In the genomic region with DNA sequence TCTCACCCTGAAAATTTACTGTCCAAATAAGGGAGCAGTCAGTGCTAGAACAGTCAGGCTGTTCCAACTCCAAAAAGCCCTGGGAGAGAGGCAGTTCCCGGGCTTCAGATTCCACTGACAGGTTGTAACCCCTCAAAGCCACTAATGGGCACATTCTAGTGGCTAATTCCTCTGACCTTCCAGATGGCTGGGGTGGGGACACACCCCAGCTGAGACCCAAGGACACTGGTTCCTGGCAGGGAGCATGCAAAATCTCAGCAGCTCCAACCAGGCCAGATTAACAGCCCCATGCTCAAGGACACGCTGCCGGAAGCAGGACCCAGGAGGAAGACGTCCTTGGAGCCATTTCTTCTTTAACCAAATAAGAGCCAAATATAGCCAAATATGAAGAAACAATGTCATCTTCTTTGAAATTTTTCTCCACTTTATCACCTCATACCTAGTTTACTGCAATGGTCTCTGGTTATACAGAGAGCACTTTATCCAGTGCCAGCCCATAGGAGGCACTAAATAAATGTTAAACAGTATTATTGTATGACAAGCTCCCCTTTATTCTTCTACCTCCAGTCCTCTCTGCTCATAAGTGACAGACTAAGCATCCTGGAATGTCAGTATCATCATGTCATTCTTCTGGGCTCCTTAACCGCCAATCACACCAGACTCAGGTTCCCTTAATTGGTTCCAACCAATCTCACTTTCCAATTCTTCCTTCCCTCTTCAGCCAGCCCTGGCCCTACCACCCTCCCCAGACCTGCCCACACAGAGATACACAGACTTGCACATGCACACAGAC, we compare ENCODE assay signal across 13 cellular contexts.
DNase-seq lines count a peak whose midpoint lies in the region; ATAC-seq and TF ChIP-seq lines count a peak whose summit lies in the region.
"Had no signal": no experiment of that assay in that cellular context is flagged by ENCODE, and none has a peak within 500 bp of the region (broad histone marks: within the 10 kb centered on the region; RNA-seq: fewer than 3 reads in every experiment).

No MANE protein-coding gene starts in this region.

- no peak for TF ChIP-seq EP300 in tibial nerve (IDR thresholded peaks at IDR 0.05)

- DNase-seq in Peyer's patch (no peak), esophagus squamous epithelium (lab: John Stamatoyannopoulos, UW) (no peak), myocyte (ENCODE audit: low read depth) (peak; percentile 94), tibial nerve (ENCODE audit: low spot score in 2 of 2) (no peak), A172 (ENCODE audit: low spot score) (no peak), NCI-H2227 (lab: John Stamatoyannopoulos, UW; ENCODE audit: unreplicated experiment) (no peak)
- no peak for DNase-seq in activated CD4-positive, alpha-beta T cell treated with anti-CD3 and anti-CD28 coated beads, Interleukin-2, amount 50 U/mL, for 48 hours
- DNase-seq: activated T-cell treated with anti-CD3 and anti-CD28 coated beads, Interleukin-2, amount 50 U/mL, for 1 hour; anterior cingulate cortex had no signal

- 71 to 74% methylated on average over 5 of the region's 5 CpGs for WGBS in esophagus squamous epithelium, 2 donors
- WGBS in tibial nerve, 2 donors, result 41 to 49% methylated on average over 5 of the region's 5 CpGs

- intact Hi-C loops in esophagus squamous epithelium (cut with DNase I), result no loop called here

- H3K27ac ChIP-seq in Peyer's patch (peak overlapping the region in 3 of 4 donors; percentile 25 to 79 (median 49)), esophagus squamous epithelium (peak overlapping the region in 3 of 4 donors; percentile 84 to 93 (median 86)), tibial nerve (peak overlapping the region in 3 of 4 donors; percentile 37 to 66 (median 55))
- H3K27ac ChIP-seq: BLaER1 treated with 17β-estradiol and CSF1 and Interleukin-3, amounts not matched to agents 10 nM and 100 nM had no signal

- TF ChIP-seq POLR2A in Peyer's patch (IDR thresholded peaks at IDR 0.05) (no peak), esophagus squamous epithelium (IDR thresholded peaks at IDR 0.05) (no peak), tibial nerve (IDR thresholded peaks at IDR 0.05) (no peak)

- ATAC-seq in GM21447 (IDR thresholded peaks at IDR 0.05; ENCODE audit: unreplicated experiment), result no peak
- ATAC-seq: activated CD4-positive, CD25-positive, alpha-beta regulatory T cell treated with anti-CD3 and anti-CD28 coated beads, Interleukin-2, amount 50 U/mL, for 24 hours; HCT116 had no signal

- H3K4me3 ChIP-seq in Peyer's patch, result no peak overlapping the region
- no peak overlapping the region for H3K4me3 ChIP-seq in esophagus squamous epithelium
- H3K4me3 ChIP-seq in tibial nerve, result no peak overlapping the region
- H3K4me3 ChIP-seq: BLaER1 treated with 17β-estradiol and CSF1 and Interleukin-3, amounts not matched to agents 10 nM and 100 nM had no signal

- H3K27me3 ChIP-seq in Peyer's patch (no peaks in the 10 kb centered on the region), esophagus squamous epithelium (no peaks in the 10 kb centered on the region), tibial nerve (no peaks in the 10 kb centered on the region)
- H3K27me3 ChIP-seq: BLaER1 treated with 17β-estradiol and CSF1 and Interleukin-3, amounts not matched to agents 10 nM and 100 nM had no signal

- H3K36me3 ChIP-seq in Peyer's patch (no peaks in the 10 kb centered on the region), esophagus squamous epithelium (no peaks in the 10 kb centered on the region), tibial nerve (peaks cover 0 to 4% (median 0%) of the 10 kb centered on the region in 3 donors)
- H3K36me3 ChIP-seq: BLaER1 treated with 17β-estradiol and CSF1 and Interleukin-3, amounts not matched to agents 10 nM and 100 nM had no signal

- H3K9me3 ChIP-seq in Peyer's patch, result no peaks in the 10 kb centered on the region
- H3K9me3 ChIP-seq in esophagus squamous epithelium, result no peaks in the 10 kb centered on the region
- H3K9me3 ChIP-seq in tibial nerve, result no peaks in the 10 kb centered on the region
- H3K9me3 ChIP-seq: BLaER1 treated with 17β-estradiol and CSF1 and Interleukin-3, amounts not matched to agents 10 nM and 100 nM had no signal

- TF ChIP-seq CTCF in Peyer's patch (IDR thresholded peaks at IDR 0.05) (no peak), esophagus squamous epithelium (IDR thresholded peaks at IDR 0.05) (no peak), tibial nerve (IDR thresholded peaks at IDR 0.05) (no peak)

- H3K4me1 ChIP-seq in Peyer's patch (peaks cover 0 to 52% (median 0%) of the 10 kb centered on the region in 4 donors), esophagus squamous epithelium (peaks cover 43 to 97% (median 83%) of the 10 kb centered on the region in 3 donors), tibial nerve (peaks cover 0 to 82% (median 24%) of the 10 kb centered on the region in 4 donors)
